23 cellular contexts compared by ENCODE assay signal in genomic region chr10:12511651-12512050, GRCh38.
DNase-seq lines count a peak whose midpoint lies in the region; ATAC-seq, FAIRE-seq and TF ChIP-seq lines count a peak whose summit lies in the region.
"Had no signal": no experiment of that assay in that cellular context is flagged by ENCODE, and none has a peak within 500 bp of the region (broad histone marks: within the 10 kb centered on the region; RNA-seq: fewer than 3 reads in every experiment).

No MANE protein-coding gene starts in this region.

- TF ChIP-seq RAD21 in K562 (CRISPR knock-in tag; conservative IDR thresholded peaks at IDR 0.05 in 1 of 2, IDR thresholded peaks at IDR 0.05 in 1 of 2) = no peak
- no peak for TF ChIP-seq RAD21 in neural cell (conservative IDR thresholded peaks at IDR 0.05)

- H3K36me3 ChIP-seq in K562 (ENCODE audit: control insufficient read depth, insufficient read depth, low read length) = no peaks in the 10 kb centered on the region
- H3K36me3 ChIP-seq in neural cell (ENCODE audit: insufficient read depth, low read length) = no peaks in the 10 kb centered on the region

- H4K20me1 ChIP-seq in K562 (replicated peaks; ENCODE audit: control insufficient read depth, insufficient read depth, low read length) = 0 out of 2 replicates have a peak, but pooled peaks cover 3% of the 10 kb centered on the region
- H4K20me1 ChIP-seq in neural cell (ENCODE audit: insufficient read depth) = no peaks in the 10 kb centered on the region

- H3K9ac ChIP-seq in K562 (ENCODE audit: insufficient read depth in 1 of 2, low read depth in 2 of 2, low read length in 2 of 2) (no peak overlapping the region), neural cell (ENCODE audit: low read length) (peak overlapping the region; percentile 44)
- H3K9ac ChIP-seq: GM23248 had no signal

- H3F3A ChIP-seq in neural cell (ENCODE audit: insufficient read depth, low read length, poor library complexity, severe bottlenecking) = no peaks in the 10 kb centered on the region

- H3K9me3 ChIP-seq in K562 (replicated peaks; ENCODE audit: control insufficient read depth, insufficient read depth, low read depth, low read length) (no peaks in the 10 kb centered on the region), neural cell (ENCODE audit: low read length) (no peaks in the 10 kb centered on the region)
- H3K9me3 ChIP-seq: Caco-2 had no signal

- H3K4me1 ChIP-seq in K562 (replicated peaks in 1 of 2; ENCODE audit: control insufficient read depth in 2 of 2, insufficient read depth in 2 of 2, low read length in 2 of 2) = no peaks in the 10 kb centered on the region
- H3K4me1 ChIP-seq: Caco-2 had no signal

- H3K9me1 ChIP-seq in K562 (ENCODE audit: control insufficient read depth, insufficient read depth, low read length) = no peaks in the 10 kb centered on the region

- no peak for FAIRE-seq in K562 (lab: Jason Lieb, UNC)
- FAIRE-seq: GM12891, HepG2 had no signal

- H2AFZ ChIP-seq in K562 (ENCODE audit: low read depth, low read length) (no peak overlapping the region), neural cell (ENCODE audit: low read depth, low read length) (no peak overlapping the region)
- H2AFZ ChIP-seq: GM23248 had no signal

- no TSS peak for BruUV-seq in K562 (replicated peaks; lab: Mats Ljungman, UMichigan)

- no peak for ATAC-seq in K562
- ATAC-seq in HG03457 (IDR thresholded peaks at IDR 0.05; ENCODE audit: unreplicated experiment) = no peak
- ATAC-seq: HepG2, PC-3 had no signal

- peak; percentile 45 for DNase-seq in NCI-H748 (lab: John Stamatoyannopoulos, UW; ENCODE audit: unreplicated experiment)
- no peak for DNase-seq in NCI-H748 treated with DMSO at 0.1 percent for 48 hours (lab: John Stamatoyannopoulos, UW)
- peak; percentile 72 for DNase-seq in DMS53 (lab: John Stamatoyannopoulos, UW)
- no peak for DNase-seq in K562 (ENCODE audit: extremely low read depth in 1 of 4, low spot score in 3 of 4)
- DNase-seq in activated effector memory CD4-positive, alpha-beta T cell treated with Interleukin-2 at 50 U/mL for 16 hours = no peak
- DNase-seq: CD4-positive, alpha-beta T cell; DMS 273 treated with DMSO at 0.1 percent for 48 hours; GM23248; H9; HFFc6; KBM-7; MM.1S; NCI-H1048; NCI-H1694 treated with DMSO at 0.1 percent for 48 hours; NCI-H2081 treated with DMSO at 0.1 percent for 48 hours; PC-3; Right ventricle myocardium superior had no signal

- WGBS in K562 (ENCODE audit: insufficient coverage, low coverage, missing lambda C conversion rate) = 3% methylated on average over 9 of the region's 9 CpGs

- TF ChIP-seq POLR2A in K562 (conservative IDR thresholded peaks at IDR 0.05) = no peak

- TF ChIP-seq CTCF in K562 (IDR thresholded peaks at IDR 0.05 in 2 of 3, conservative IDR thresholded peaks at IDR 0.05 in 1 of 3; ENCODE audit: insufficient read depth in 2 of 3, low read depth in 1 of 3, low read length in 3 of 3) (no peak), neural cell (IDR thresholded peaks at IDR 0.05; ENCODE audit: poor library complexity, severe bottlenecking) (no peak)

- CTCF ChIA-PET in K562 (lab: Yijun Ruan, JAX; ENCODE audit: low intra/inter-chr PET ratio) = no interaction called here

- H3K27ac ChIP-seq in K562 (ENCODE audit: extremely low read depth, low read depth, low read length) = no peak overlapping the region
- H3K27ac ChIP-seq in neural cell (ENCODE audit: low read length) = peak overlapping the region; percentile 75
- H3K27ac ChIP-seq: GM23248, HL-60 had no signal

- H3K79me2 ChIP-seq in K562 (ENCODE audit: control insufficient read depth, insufficient read depth, low read length) (no peaks in the 10 kb centered on the region), neural cell (replicated peaks; ENCODE audit: insufficient read depth, low read length) (no peaks in the 10 kb centered on the region)

- H3K4me3 ChIP-seq in K562 (no peak overlapping the region), neural cell (ENCODE audit: low read length) (no peak overlapping the region)
- H3K4me3 ChIP-seq: GM23248 had no signal

- intact Hi-C loops in K562 (cut with micrococcal nuclease) = no loop called here

- no peak overlapping the region for H3K4me2 ChIP-seq in K562 (ENCODE audit: insufficient read depth, low read length)
- H3K4me2 ChIP-seq in neural cell (ENCODE audit: low read length) = no peak overlapping the region

- TF ChIP-seq EP300 in K562 (IDR thresholded peaks at IDR 0.05; ENCODE audit: low read length) (no peak), neural cell (conservative IDR thresholded peaks at IDR 0.05; ENCODE audit: poor library complexity, severe bottlenecking) (no peak)

- H3K9me2 ChIP-seq in neural cell (ENCODE audit: insufficient read depth, low read length) = no peaks in the 10 kb centered on the region

- POLR2A ChIA-PET in K562 (lab: Yijun Ruan, JAX) = interaction anchor here (0.6 kb wide), 1 partner anchor 89 kb away, joined by 3 read pairs; no protein-coding TSS in a partner anchor

- in situ Hi-C loops in K562 (cut with MboI) = no loop called here

- H3K27me3 ChIP-seq in K562 (ENCODE audit: control insufficient read depth in 2 of 2, insufficient read depth in 2 of 2, low read length in 2 of 2) = peaks cover 40 to 45% of the 10 kb centered on the region in 2 experiments
- no peaks in the 10 kb centered on the region for H3K27me3 ChIP-seq in neural cell (ENCODE audit: insufficient read depth, low read depth, low read length)

TF ChIP-seq in K562, 482 proteins besides CTCF, POLR2A, EP300 and RAD21:
- no peak for TF ChIP-seq MAFG (tag; conservative IDR thresholded peaks at IDR 0.05)
- TF ChIP-seq RBM25 (IDR thresholded peaks at IDR 0.05; ENCODE audit: low read depth, low read length, severe bottlenecking) = peak; percentile 62
TF ChIP-seq in K562: peak in this region for 1.

TF ChIP-seq in neural cell, 6 proteins besides CTCF, POLR2A, EP300 and RAD21:
- TF ChIP-seq TAF1 (IDR thresholded peaks at IDR 0.05; ENCODE audit: low read depth) (no peak), MXI1 (conservative IDR thresholded peaks at IDR 0.05; ENCODE audit: poor library complexity, severe bottlenecking) (no peak), SMC3 (conservative IDR thresholded peaks at IDR 0.05; ENCODE audit: poor library complexity) (no peak), EZH2 (IDR thresholded peaks at IDR 0.05; ENCODE audit: borderline replicate concordance, insufficient read depth, low read length, poor library complexity, severe bottlenecking) (no peak), REST (IDR thresholded peaks at IDR 0.05; ENCODE audit: borderline replicate concordance) (no peak), POLR2AphosphoS5 (IDR thresholded peaks at IDR 0.05) (no peak)
TF ChIP-seq in neural cell: peak in this region for 0.

Comparison
In these comparisons a context has a peak if more than half of its experiments do, and no peak if none do; other contexts are left out.
1. DNase-seq: peak in NCI-H748 (single experiment) and DMS53 (single experiment); none in NCI-H748 treated with DMSO at 0.1 percent for 48 hours (single experiment), K562 (0 of 4) and activated effector memory CD4-positive, alpha-beta T cell treated with Interleukin-2 at 50 U/mL for 16 hours (single experiment).